ENCODE assay signal across 19 cellular contexts in genomic region chr20:63484651-63485403, GRCh38. TPM values are rescaled to one million over a fixed set of nuclear protein-coding genes. Genes with fewer than 3 reads are reported as not detected.
DNase-seq lines count a peak whose midpoint lies in the region; ATAC-seq and TF ChIP-seq lines count a peak whose summit lies in the region.
"Had no signal": no experiment of that assay in that cellular context is flagged by ENCODE, and none has a peak within 500 bp of the region (broad histone marks: within the 10 kb centered on the region; RNA-seq: fewer than 3 reads in every experiment).

No MANE protein-coding gene starts in this region.

- H3K27ac ChIP-seq in heart right ventricle (peak overlapping the region in 2 of 10 donors; percentile 13 to 63), HEK293 (ENCODE audit: extremely low read depth, low read depth, low read length) (no peak overlapping the region), VCaP (peak overlapping the region; percentile 19), psoas muscle (no peak overlapping the region)

- H3K4me3 ChIP-seq in heart right ventricle (no peak overlapping the region), HEK293 (ENCODE audit: low read depth, low read length) (no peak overlapping the region), psoas muscle (no peak overlapping the region)

- H3K9me3 ChIP-seq in heart right ventricle (peaks cover 0 to 3% (median 0%) of the 10 kb centered on the region in 11 donors), HEK293 (ENCODE audit: control insufficient read depth, insufficient read depth, low read depth, low read length) (no peaks in the 10 kb centered on the region), psoas muscle (no peaks in the 10 kb centered on the region)

- TF ChIP-seq CTCF in heart right ventricle (IDR thresholded peaks at IDR 0.05) (no peak), HEK293 (tag by site-specific recombination; IDR thresholded peaks at IDR 0.05) (no peak), VCaP (conservative IDR thresholded peaks at IDR 0.05) (no peak), psoas muscle (IDR thresholded peaks at IDR 0.05) (no peak)

- DNase-seq in heart right ventricle (no peak), cardiac septum (ENCODE audit: low spot score) (no peak), psoas muscle (peak in 1 of 2 donors; percentile 61), T-helper 9 cell (no peak)
- DNase-seq: C1 segment of cervical spinal cord; Calu3; CD8-positive, alpha-beta memory T cell; DMS53; GDM1; Karpas-422; NCI-H187; NCI-H2107; NCI-H524 treated with DMSO at 0.1 percent for 48 hours; NCI-H82; SHP77 had no signal

- intact Hi-C loops in heart right ventricle (cut with DNase I) (no loop called here), cardiac septum (cut with DNase I) (no loop called here), psoas muscle (cut with DNase I) (no loop called here)

- CTCF ChIA-PET in HEK293 (lab: Yijun Ruan, JAX), result interaction anchor here (0.5 to 1.2 kb wide), 3 partner anchors 11 to 176 kb away, joined by 3 to 4 read pairs (median 4); no protein-coding TSS in a partner anchor

- ATAC-seq in heart right ventricle, result peak in 5 of 8 donors; percentile 1 to 15 (median 6)
- peak; percentile 0 to 26 (median 18) for ATAC-seq in psoas muscle
- ATAC-seq in GM18502 (IDR thresholded peaks at IDR 0.05; ENCODE audit: poor library complexity, unreplicated experiment), result no peak

- H3K36me3 ChIP-seq in heart right ventricle, result peaks cover 0 to 25% (median 0%) of the 10 kb centered on the region in 9 donors
- H3K36me3 ChIP-seq in HEK293 (ENCODE audit: control insufficient read depth in 2 of 2, insufficient read depth in 1 of 2, low read length in 2 of 2), result peaks cover 0 to 15% of the 10 kb centered on the region in 2 experiments; a peak in 1 of 3 replicates
- peaks cover 0 to 22% of the 10 kb centered on the region in 2 donors for H3K36me3 ChIP-seq in psoas muscle (ENCODE audit: insufficient read depth in 1 of 2, low read depth in 1 of 2)

- H3K27me3 ChIP-seq in heart right ventricle, result peaks cover 0 to 66% (median 52%) of the 10 kb centered on the region in 7 donors
- H3K27me3 ChIP-seq in psoas muscle (ENCODE audit: insufficient read depth in 3 of 3, low read length in 2 of 3), result peaks cover 0 to 17% (median 0%) of the 10 kb centered on the region in 3 donors

- WGBS in heart right ventricle, 2 donors, result 50 to 51% methylated on average over 18 of the region's 18 CpGs
- WGBS in psoas muscle, 3 donors, result 37 to 50% (median 41%) methylated on average over 11 to 18 of the region's 18 CpGs

- peaks cover 0 to 31% (median 12%) of the 10 kb centered on the region in 9 donors for H3K4me1 ChIP-seq in heart right ventricle
- peaks cover 6% of the 10 kb centered on the region for H3K4me1 ChIP-seq in HEK293 (ENCODE audit: control insufficient read depth, insufficient read depth, low read length)
- no peaks in the 10 kb centered on the region for H3K4me1 ChIP-seq in psoas muscle

- POLR2A ChIA-PET in HEK293 (lab: Yijun Ruan, JAX), result interaction anchor here (1.0 kb wide), 1 partner anchor 36 kb away, joined by 5 read pairs; the partner anchor contains the start of gene PPDPF

TF ChIP-seq in HEK293, 187 proteins besides CTCF, POLR2A, EP300 and RAD21:
- TF ChIP-seq ZFP3 (tag by site-specific recombination; IDR thresholded peaks at IDR 0.05; ENCODE audit: low read depth) (no peak), ZNF837 (tag by site-specific recombination; IDR thresholded peaks at IDR 0.05) (no peak), ZBTB6 (tag by site-specific recombination; IDR thresholded peaks at IDR 0.05) (no peak), TCF7L2 (IDR thresholded peaks at IDR 0.05; ENCODE audit: borderline replicate concordance, low read depth, low read length) (no peak), GLIS2 (tag by site-specific recombination; IDR thresholded peaks at IDR 0.05) (peak; percentile 64), KLF16 (tag by site-specific recombination; IDR thresholded peaks at IDR 0.05) (no peak), ZNF23 (tag by site-specific recombination; IDR thresholded peaks at IDR 0.05; ENCODE audit: borderline replicate concordance) (no peak), ZNF341 (tag by site-specific recombination; IDR thresholded peaks at IDR 0.05; ENCODE audit: low read depth) (no peak), BCL11A (tag by site-specific recombination; IDR thresholded peaks at IDR 0.05; ENCODE audit: low read depth) (peak; percentile 30; the same call in 1 of the 2 replicates), ZNF670 (tag by site-specific recombination; IDR thresholded peaks at IDR 0.05; ENCODE audit: low read depth) (no peak)
- TF ChIP-seq, protein P1, sequence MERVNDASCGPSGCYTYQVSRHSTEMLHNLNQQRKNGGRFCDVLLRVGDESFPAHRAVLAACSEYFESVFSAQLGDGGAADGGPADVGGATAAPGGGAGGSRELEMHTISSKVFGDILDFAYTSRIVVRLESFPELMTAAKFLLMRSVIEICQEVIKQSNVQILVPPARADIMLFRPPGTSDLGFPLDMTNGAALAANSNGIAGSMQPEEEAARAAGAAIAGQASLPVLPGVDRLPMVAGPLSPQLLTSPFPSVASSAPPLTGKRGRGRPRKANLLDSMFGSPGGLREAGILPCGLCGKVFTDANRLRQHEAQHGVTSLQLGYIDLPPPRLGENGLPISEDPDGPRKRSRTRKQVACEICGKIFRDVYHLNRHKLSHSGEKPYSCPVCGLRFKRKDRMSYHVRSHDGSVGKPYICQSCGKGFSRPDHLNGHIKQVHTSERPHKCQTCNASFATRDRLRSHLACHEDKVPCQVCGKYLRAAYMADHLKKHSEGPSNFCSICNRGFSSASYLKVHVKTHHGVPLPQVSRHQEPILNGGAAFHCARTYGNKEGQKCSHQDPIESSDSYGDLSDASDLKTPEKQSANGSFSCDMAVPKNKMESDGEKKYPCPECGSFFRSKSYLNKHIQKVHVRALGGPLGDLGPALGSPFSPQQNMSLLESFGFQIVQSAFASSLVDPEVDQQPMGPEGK (tag by site-specific recombination; IDR thresholded peaks at IDR 0.05), result peak; percentile 67; the same call in 1 of the 2 replicates

RNA-seq across cellular contexts. Expression of gene KCNQ2, which starts 12.4 kb away (rescaled TPM):
- 1 to 10 TPM in 3 of 10 donors, under 1 TPM in 1, not detected in 6; 0.26 to 3.8 (median 1.9) TPM for total RNA-seq in heart right ventricle
- under 1 TPM in 1 of 2 donors, not detected in 1; 0.03 TPM for polyA plus RNA-seq in heart right ventricle
- total RNA-seq in cardiac septum, result 0.86 TPM
- total RNA-seq in psoas muscle, result 1 to 10 TPM in 1 of 4 donors, under 1 TPM in 3; 0.11 to 2.8 (median 0.28) TPM
- under 1 TPM in 2 of 3 donors, not detected in 1; 0.01 to 0.03 TPM for polyA plus RNA-seq in psoas muscle
- total RNA-seq: CD8-positive, alpha-beta memory T cell; M059J had no signal
- polyA plus RNA-seq: CD8-positive, alpha-beta memory T cell had no signal

RNA-seq across cellular contexts. Expression of gene EEF1A2, which starts 14.1 kb away (rescaled TPM):
- total RNA-seq in heart right ventricle (1,000 to 10,000 TPM; 1,074 to 1,437 (median 1,307) TPM), cardiac septum (1,211 TPM), psoas muscle (1,000 to 10,000 TPM; 1,781 to 2,126 (median 2,004) TPM)
- polyA plus RNA-seq in heart right ventricle (1,000 to 10,000 TPM in 1 of 2 donors, 100 to 1,000 TPM in 1; 881 to 1,465 TPM), psoas muscle (1,000 to 10,000 TPM in 2 of 3 donors, 100 to 1,000 TPM in 1; 952 to 1,898 (median 1,229) TPM)

RNA-seq across cellular contexts. Expression of gene PPDPF, which starts 35.7 kb away (rescaled TPM):
- 100 to 1,000 TPM; 186 to 433 (median 269) TPM for total RNA-seq in heart right ventricle
- 100 to 1,000 TPM; 261 to 324 TPM for polyA plus RNA-seq in heart right ventricle
- total RNA-seq in cardiac septum, result 438 TPM
- 100 to 1,000 TPM; 130 to 198 (median 155) TPM for total RNA-seq in psoas muscle
- polyA plus RNA-seq in psoas muscle, result 100 to 1,000 TPM; 134 to 158 (median 142) TPM

RNA-seq across cellular contexts. Expression of gene PTK6, which starts 52.3 kb away (rescaled TPM):
- under 1 TPM in 2 of 10 donors, not detected in 8; 0.06 to 0.28 TPM for total RNA-seq in heart right ventricle
- polyA plus RNA-seq in heart right ventricle, result under 1 TPM in 1 of 2 donors, not detected in 1; 0.03 TPM
- not detected for total RNA-seq in cardiac septum
- total RNA-seq in psoas muscle, result under 1 TPM in 1 of 4 donors, not detected in 3; 0.06 TPM
- under 1 TPM in 2 of 3 donors, not detected in 1; 0.04 TPM for polyA plus RNA-seq in psoas muscle
- total RNA-seq: M059J had no signal
